ENCODE assay signal across 16 cellular contexts in the genomic region with DNA sequence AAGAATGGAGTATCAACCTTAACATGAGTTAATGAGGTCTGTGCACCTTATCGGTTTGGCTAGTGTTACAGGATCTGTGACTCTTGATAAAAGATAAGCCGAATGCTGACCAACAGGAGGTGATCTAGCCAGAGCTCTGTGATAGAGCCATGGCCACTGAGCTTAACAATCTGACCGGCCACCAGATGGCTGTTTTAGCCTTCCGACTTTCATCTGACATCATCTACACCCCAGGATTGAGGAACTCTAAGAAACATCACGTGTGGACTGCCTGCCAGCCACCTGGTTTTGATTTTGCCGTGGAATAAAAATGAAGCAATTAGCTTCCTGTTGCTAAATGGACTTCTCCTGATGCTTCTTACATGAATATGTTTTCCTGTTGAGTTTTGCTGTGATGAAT.
DNase-seq lines count a peak whose midpoint lies in the region; ATAC-seq and TF ChIP-seq lines count a peak whose summit lies in the region.
"Had no signal": no experiment of that assay in that cellular context is flagged by ENCODE, and none has a peak within 500 bp of the region (broad histone marks: within the 10 kb centered on the region; RNA-seq: fewer than 3 reads in every experiment).

No MANE protein-coding gene starts in this region.

- H3K9me3 Mint-ChIP-seq in HFFc6 = no peaks in the 10 kb centered on the region
- H3K9me3 Mint-ChIP-seq: stimulated activated naive B cell treated with anti-CD40 and anti-IgM and Interleukin-4, amounts not matched to agents 10 μg/mL and 1 μg/mL and 100 μg/mL, for 72 hours had no signal

- ATAC-seq in GM19463 (IDR thresholded peaks at IDR 0.05; ENCODE audit: unreplicated experiment) (no peak), HG02981 (IDR thresholded peaks at IDR 0.05; ENCODE audit: unreplicated experiment) (no peak)
- ATAC-seq: activated CD8-positive, alpha-beta T cell treated with anti-CD3 and anti-CD28 coated beads, Interleukin-2, amount 10 ng/mL, durations not matched to agents 7 days and 5 days; stimulated activated naive B cell treated with anti-CD40 and anti-IgM and Interleukin-4, amounts not matched to agents 10 μg/mL and 1 μg/mL and 100 μg/mL, for 72 hours had no signal

- H3K27ac ChIP-seq in VCaP = no peak overlapping the region
- H3K27ac ChIP-seq: parathyroid adenoma, SJCRH30, uterus had no signal

- H3K36me3 Mint-ChIP-seq in HFFc6 (ENCODE audit: low read depth) = no peaks in the 10 kb centered on the region
- H3K36me3 Mint-ChIP-seq: CD14-positive monocyte; stimulated activated naive B cell treated with anti-CD40 and anti-IgM and Interleukin-4, amounts not matched to agents 10 μg/mL and 1 μg/mL and 100 μg/mL, for 72 hours had no signal

- DNase-seq in EH (ENCODE audit: low read depth) (peak; percentile 22), HFFc6 (peak; percentile 1), iPS-NIHi7 (ENCODE audit: extremely low spot score) (peak; percentile 46), GM13976 (ENCODE audit: low spot score) (no peak)
- DNase-seq in NK-92 treated with Interleukin-12 subunit alpha and Interleukin-12 subunit beta, amount 100 ng/mL, for 24 hours (lab: John Stamatoyannopoulos, UW) = no peak
- DNase-seq: activated CD8-positive, alpha-beta T cell treated with anti-CD3 and anti-CD28 coated beads, Interleukin-2, amount 10 ng/mL, durations not matched to agents 7 days and 5 days; head of caudate nucleus; SJCRH30; small intestine; stimulated activated naive B cell treated with anti-CD40 and anti-IgM and Interleukin-4, amounts not matched to agents 10 μg/mL and 1 μg/mL and 100 μg/mL, for 72 hours; uterus had no signal

- H3K4me3 Mint-ChIP-seq in HFFc6 = no peak overlapping the region
- H3K4me3 Mint-ChIP-seq: activated CD8-positive, alpha-beta T cell treated with anti-CD3 and anti-CD28 coated beads, Interleukin-2, amount 10 ng/mL, durations not matched to agents 7 days and 5 days; CD14-positive monocyte; stimulated activated naive B cell treated with anti-CD40 and anti-IgM and Interleukin-4, amounts not matched to agents 10 μg/mL and 1 μg/mL and 100 μg/mL, for 72 hours had no signal

- TF ChIP-seq CTCF in HFFc6 (IDR thresholded peaks at IDR 0.05) (no peak), VCaP (conservative IDR thresholded peaks at IDR 0.05) (peak; percentile 5; the same call in 1 of the 2 replicates), GM13976 (IDR thresholded peaks at IDR 0.05; ENCODE audit: borderline replicate concordance, control extremely low read depth, extremely low read depth, insufficient read depth, missing control alignments) (no peak)

- in situ Hi-C loops in GM13976 (cut with MboI; ENCODE audit: low sequenced_read_pairs, unreplicated experiment) = no loop called here

- H3K27me3 Mint-ChIP-seq in HFFc6 (ENCODE audit: insufficient read depth) = no peaks in the 10 kb centered on the region; the same call in 1 of the 2 replicates

- no peak overlapping the region for H3K27ac Mint-ChIP-seq in HFFc6
- H3K27ac Mint-ChIP-seq: activated CD8-positive, alpha-beta T cell treated with anti-CD3 and anti-CD28 coated beads, Interleukin-2, amount 10 ng/mL, durations not matched to agents 7 days and 5 days; CD14-positive monocyte; stimulated activated naive B cell treated with anti-CD40 and anti-IgM and Interleukin-4, amounts not matched to agents 10 μg/mL and 1 μg/mL and 100 μg/mL, for 72 hours had no signal

- no peaks in the 10 kb centered on the region for H3K4me1 Mint-ChIP-seq in HFFc6 (ENCODE audit: low read depth)
- H3K4me1 Mint-ChIP-seq: stimulated activated naive B cell treated with anti-CD40 and anti-IgM and Interleukin-4, amounts not matched to agents 10 μg/mL and 1 μg/mL and 100 μg/mL, for 72 hours had no signal

Comparison
In these comparisons a context has a peak if more than half of its experiments do, and no peak if none do; other contexts are left out.
1. DNase-seq: peak in EH (single experiment), HFFc6 (single experiment) and iPS-NIHi7 (single experiment); none in GM13976 (single experiment) and NK-92 treated with Interleukin-12 subunit alpha and Interleukin-12 subunit beta, amount 100 ng/mL, for 24 hours (single experiment).